In genomic region chr2:167844714-167845530, GRCh38 we compare ENCODE assay signal across 11 cellular contexts.
DNase-seq lines count a peak whose midpoint lies in the region; ATAC-seq and TF ChIP-seq lines count a peak whose summit lies in the region.
"Had no signal": no experiment of that assay in that cellular context is flagged by ENCODE, and none has a peak within 500 bp of the region (broad histone marks: within the 10 kb centered on the region; RNA-seq: fewer than 3 reads in every experiment).

No MANE protein-coding gene starts in this region.

- no peaks in the 10 kb centered on the region for H3K36me3 Mint-ChIP-seq in activated CD8-positive, alpha-beta T cell treated with anti-CD3 and anti-CD28 coated beads for 36 hours (ENCODE audit: low read depth)
- no peaks in the 10 kb centered on the region for H3K36me3 Mint-ChIP-seq in activated CD8-positive, alpha-beta T cell treated with anti-CD3 and anti-CD28 coated beads, Interleukin-2, amount 10 ng/mL, durations not matched to agents 7 days and 5 days (ENCODE audit: low read depth)

- no peak overlapping the region for H3K4me3 ChIP-seq in smooth muscle cell
- no peak overlapping the region for H3K4me3 ChIP-seq in esophagus muscularis mucosa

- no peaks in the 10 kb centered on the region for H3F3A ChIP-seq in smooth muscle cell (ENCODE audit: low read depth)

- H3K9me3 ChIP-seq in smooth muscle cell (replicated peaks; ENCODE audit: low read depth) (no peaks in the 10 kb centered on the region), esophagus muscularis mucosa (no peaks in the 10 kb centered on the region)

- no peaks in the 10 kb centered on the region for H3K36me3 ChIP-seq in smooth muscle cell (ENCODE audit: low read depth)
- H3K36me3 ChIP-seq in esophagus muscularis mucosa, result no peaks in the 10 kb centered on the region

- TF ChIP-seq POLR2A in esophagus muscularis mucosa (IDR thresholded peaks at IDR 0.05; ENCODE audit: low read depth), result no peak

- H3K27ac ChIP-seq in smooth muscle cell (ENCODE audit: low read depth) (no peak overlapping the region), esophagus muscularis mucosa (replicated peaks in 1 of 4) (no peak overlapping the region)

- no peak for TF ChIP-seq CTCF in activated CD8-positive, alpha-beta T cell treated with anti-CD3 and anti-CD28 coated beads for 36 hours (IDR thresholded peaks at IDR 0.05)
- TF ChIP-seq CTCF in smooth muscle cell (IDR thresholded peaks at IDR 0.05; ENCODE audit: borderline replicate concordance, insufficient read depth, poor library complexity, severe bottlenecking) (peak; percentile 9), esophagus muscularis mucosa (IDR thresholded peaks at IDR 0.05) (no peak)

- no peaks in the 10 kb centered on the region for H4K20me1 ChIP-seq in smooth muscle cell (ENCODE audit: low read depth)

- H3K27me3 ChIP-seq in smooth muscle cell (ENCODE audit: low read depth) (no peaks in the 10 kb centered on the region), esophagus muscularis mucosa (no peaks in the 10 kb centered on the region)

- 78% methylated on average over 9 of the region's 9 CpGs for WGBS in smooth muscle cell (ENCODE audit: low lambda C conversion rate)
- 88% methylated on average over 9 of the region's 9 CpGs for WGBS in esophagus muscularis mucosa

- no peak for ATAC-seq in activated CD8-positive, alpha-beta T cell treated with anti-CD3 and anti-CD28 coated beads for 36 hours
- ATAC-seq in activated CD8-positive, alpha-beta T cell treated with anti-CD3 and anti-CD28 coated beads, Interleukin-2, amount 10 ng/mL, durations not matched to agents 7 days and 5 days, result no peak
- ATAC-seq: activated T-helper 17 cell treated with anti-CD3 and anti-CD28 coated beads, Interleukin-2, amount 50 U/mL, for 72 hours had no signal

- DNase-seq in activated CD8-positive, alpha-beta T cell treated with anti-CD3 and anti-CD28 coated beads for 36 hours, result peak; percentile 4
- no peak for DNase-seq in activated CD8-positive, alpha-beta T cell treated with anti-CD3 and anti-CD28 coated beads, Interleukin-2, amount 10 ng/mL, durations not matched to agents 7 days and 5 days
- DNase-seq in NCI-H146 treated with DMSO at 0.1 percent for 48 hours (lab: John Stamatoyannopoulos, UW; ENCODE audit: unreplicated experiment), result peak; percentile 55
- DNase-seq in UCSD-AML1 (lab: John Stamatoyannopoulos, UW; ENCODE audit: unreplicated experiment), result peak; percentile 27
- no peak for DNase-seq in smooth muscle cell (lab: John Stamatoyannopoulos, UW; ENCODE audit: unreplicated experiment)
- no peak for DNase-seq in nucleus accumbens (lab: John Stamatoyannopoulos, UW)
- no peak for DNase-seq in activated CD8-positive, alpha-beta memory T cell treated with anti-CD3 and anti-CD28 coated beads, Interleukin-2, amount 50 U/mL, for 4 hours
- no peak for DNase-seq in esophagus muscularis mucosa (ENCODE audit: extremely low spot score)
- DNase-seq: KG1 had no signal

- H2AFZ ChIP-seq in smooth muscle cell (ENCODE audit: low read depth), result no peak overlapping the region

- no peaks in the 10 kb centered on the region for H3K9me3 Mint-ChIP-seq in activated CD8-positive, alpha-beta T cell treated with anti-CD3 and anti-CD28 coated beads for 36 hours
- no peaks in the 10 kb centered on the region for H3K9me3 Mint-ChIP-seq in activated CD8-positive, alpha-beta T cell treated with anti-CD3 and anti-CD28 coated beads, Interleukin-2, amount 10 ng/mL, durations not matched to agents 7 days and 5 days (ENCODE audit: insufficient read depth)

- intact Hi-C loops in activated CD8-positive, alpha-beta T cell treated with anti-CD3 and anti-CD28 coated beads for 36 hours (cut with micrococcal nuclease), result no loop called here
- intact Hi-C loops in esophagus muscularis mucosa (cut with DNase I), result no loop called here

- H3K79me2 ChIP-seq in smooth muscle cell (ENCODE audit: low read depth), result no peaks in the 10 kb centered on the region

- H3K27me3 Mint-ChIP-seq in activated CD8-positive, alpha-beta T cell treated with anti-CD3 and anti-CD28 coated beads for 36 hours, result peaks cover 15% of the 10 kb centered on the region
- H3K27me3 Mint-ChIP-seq in activated CD8-positive, alpha-beta T cell treated with anti-CD3 and anti-CD28 coated beads, Interleukin-2, amount 10 ng/mL, durations not matched to agents 7 days and 5 days (ENCODE audit: low read depth), result peaks cover 4% of the 10 kb centered on the region

- H3K4me1 ChIP-seq in smooth muscle cell (ENCODE audit: low read depth), result no peaks in the 10 kb centered on the region
- no peaks in the 10 kb centered on the region for H3K4me1 ChIP-seq in esophagus muscularis mucosa

- no peak overlapping the region for H3K27ac Mint-ChIP-seq in activated CD8-positive, alpha-beta T cell treated with anti-CD3 and anti-CD28 coated beads for 36 hours
- no peak overlapping the region for H3K27ac Mint-ChIP-seq in activated CD8-positive, alpha-beta T cell treated with anti-CD3 and anti-CD28 coated beads, Interleukin-2, amount 10 ng/mL, durations not matched to agents 7 days and 5 days
- H3K27ac Mint-ChIP-seq: activated T-helper 17 cell treated with anti-CD3 and anti-CD28 coated beads, Interleukin-2, amount 50 U/mL, for 72 hours; T-helper 1 cell treated with Interleukin-12 subunit alpha and Interleukin-12 subunit beta and Interleukin-4 antibody, amounts not matched to agents 30 μg/mL and 1 μg/mL, for 36 hours had no signal

- H3K9ac ChIP-seq in smooth muscle cell (ENCODE audit: low read depth), result no peak overlapping the region

- TF ChIP-seq EP300 in esophagus muscularis mucosa (IDR thresholded peaks at IDR 0.05), result no peak

- H3K4me2 ChIP-seq in smooth muscle cell, result no peak overlapping the region

- no peaks in the 10 kb centered on the region for H3K4me1 Mint-ChIP-seq in activated CD8-positive, alpha-beta T cell treated with anti-CD3 and anti-CD28 coated beads for 36 hours (ENCODE audit: low read depth)
- no peaks in the 10 kb centered on the region for H3K4me1 Mint-ChIP-seq in activated CD8-positive, alpha-beta T cell treated with anti-CD3 and anti-CD28 coated beads, Interleukin-2, amount 10 ng/mL, durations not matched to agents 7 days and 5 days (ENCODE audit: low read depth)
- H3K4me1 Mint-ChIP-seq: activated T-helper 17 cell treated with anti-CD3 and anti-CD28 coated beads, Interleukin-2, amount 50 U/mL, for 72 hours had no signal

- POLR2A ChIA-PET in activated CD8-positive, alpha-beta T cell treated with anti-CD3 and anti-CD28 coated beads for 36 hours (lab: Charles Lee), result no interaction called here
- POLR2A ChIA-PET in activated CD8-positive, alpha-beta T cell treated with anti-CD3 and anti-CD28 coated beads, Interleukin-2, amount 10 ng/mL, durations not matched to agents 7 days and 5 days (lab: Charles Lee), result no interaction called here

- CTCF ChIA-PET in activated CD8-positive, alpha-beta T cell treated with anti-CD3 and anti-CD28 coated beads for 36 hours (lab: Charles Lee), result interaction anchor here (1.2 kb wide), 1 partner anchor 21 kb away, joined by 3 read pairs; no protein-coding TSS in a partner anchor
- CTCF ChIA-PET in activated CD8-positive, alpha-beta T cell treated with anti-CD3 and anti-CD28 coated beads, Interleukin-2, amount 10 ng/mL, durations not matched to agents 7 days and 5 days (lab: Charles Lee), result interaction anchor here (0.6 kb wide), 1 partner anchor 754 kb away, joined by 3 read pairs; no protein-coding TSS in a partner anchor

- no peak overlapping the region for H3K4me3 Mint-ChIP-seq in activated CD8-positive, alpha-beta T cell treated with anti-CD3 and anti-CD28 coated beads for 36 hours
- no peak overlapping the region for H3K4me3 Mint-ChIP-seq in activated CD8-positive, alpha-beta T cell treated with anti-CD3 and anti-CD28 coated beads, Interleukin-2, amount 10 ng/mL, durations not matched to agents 7 days and 5 days
- H3K4me3 Mint-ChIP-seq: activated T-helper 17 cell treated with anti-CD3 and anti-CD28 coated beads, Interleukin-2, amount 50 U/mL, for 72 hours; T-helper 1 cell treated with Interleukin-12 subunit alpha and Interleukin-12 subunit beta and Interleukin-4 antibody, amounts not matched to agents 30 μg/mL and 1 μg/mL, for 36 hours had no signal

Comparison
In these comparisons a context has a peak if more than half of its experiments do, and no peak if none do; other contexts are left out.
1. DNase-seq: peak in activated CD8-positive, alpha-beta T cell treated with anti-CD3 and anti-CD28 coated beads for 36 hours (single experiment), NCI-H146 treated with DMSO at 0.1 percent for 48 hours (single experiment) and UCSD-AML1 (single experiment); none in activated CD8-positive, alpha-beta T cell treated with anti-CD3 and anti-CD28 coated beads, Interleukin-2, amount 10 ng/mL, durations not matched to agents 7 days and 5 days (single experiment), smooth muscle cell (single experiment), nucleus accumbens (0 of 56), activated CD8-positive, alpha-beta memory T cell treated with anti-CD3 and anti-CD28 coated beads, Interleukin-2, amount 50 U/mL, for 4 hours (single experiment) and esophagus muscularis mucosa (single experiment).